Comparison of ENCODE assay signal across 13 cellular contexts in the genomic region with DNA sequence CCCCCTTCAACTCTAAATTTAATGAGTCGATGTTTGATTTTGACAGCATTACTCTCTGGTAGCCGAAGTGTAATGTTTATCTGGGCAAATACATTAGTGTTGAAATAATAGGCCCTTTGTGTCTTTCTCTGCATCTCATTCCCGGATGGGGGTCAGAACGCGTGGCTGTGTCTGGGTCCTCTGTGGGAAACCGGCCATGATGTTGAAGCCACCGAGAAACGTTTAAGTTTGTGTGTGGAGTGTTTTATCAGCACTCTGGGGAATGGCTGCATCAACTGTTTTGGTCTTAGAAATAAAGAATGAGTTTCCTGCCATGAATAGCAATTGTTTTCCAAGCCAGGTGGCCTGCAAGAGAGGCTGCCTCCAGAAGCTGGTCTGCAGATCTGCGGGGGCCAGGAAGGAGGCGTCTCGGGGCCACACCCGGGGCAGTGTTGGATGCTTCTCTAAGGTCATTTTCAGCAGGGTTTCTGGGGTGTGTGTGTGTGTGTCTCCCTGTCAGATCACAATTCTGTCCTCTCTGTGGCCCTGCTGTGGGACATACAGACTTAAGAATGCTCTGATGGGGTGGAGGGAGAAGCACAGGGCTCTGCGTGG.
A peak's percentile ranks its signal among the peaks of the same experiment; 100 is the strongest.
DNase-seq lines count a peak whose midpoint lies in the region.
"Had no signal": no experiment of that assay in that cellular context is flagged by ENCODE, and none has a peak within 500 bp of the region (broad histone marks: within the 10 kb centered on the region; RNA-seq: fewer than 3 reads in every experiment).

No MANE protein-coding gene starts in this region.

- H3K9ac ChIP-seq in skeletal muscle tissue (ENCODE audit: low read depth in 1 of 3, low read length in 3 of 3), result no peak overlapping the region

- H3K4me3 ChIP-seq in skeletal muscle tissue (ENCODE audit: low read length in 3 of 3), result no peak overlapping the region
- H3K4me3 ChIP-seq: PC-9 had no signal

- DNase-seq in NCI-H2107 treated with DMSO at 0.1 percent for 48 hours (lab: John Stamatoyannopoulos, UW; ENCODE audit: unreplicated experiment) (peak; percentile 45), NCI-H2107 (lab: John Stamatoyannopoulos, UW) (no peak), amygdala (lab: John Stamatoyannopoulos, UW) (peak in 31 of 56 donors; percentile 9 to 75 (median 42)), islet precursor cell (peak; percentile 25), cerebellar cortex (ENCODE audit: low spot score) (no peak), NCI-H446 (lab: John Stamatoyannopoulos, UW) (no peak), SK-N-DZ (ENCODE audit: low spot score) (no peak)
- DNase-seq: activated CD8-positive, alpha-beta memory T cell treated with anti-CD3 and anti-CD28 coated beads, Interleukin-2, amount 50 U/mL, for 4 hours; naive B cell; PC-9; stimulated activated CD4-positive, alpha-beta T cell treated with anti-CD3 and anti-CD28 coated beads, Interleukin-2, amount 100 ng/mL, for 48 hours; stimulated activated naive CD8-positive, alpha-beta T cell treated with anti-CD3 and anti-CD28 coated beads, Interleukin-15, amount 100 ng/mL, for 72 hours had no signal

- peaks cover 28 to 35% (median 31%) of the 10 kb centered on the region in 3 donors for H3K4me1 ChIP-seq in skeletal muscle tissue (ENCODE audit: control insufficient read depth in 3 of 3, insufficient read depth in 3 of 3, low read length in 3 of 3)

- H3K27me3 ChIP-seq in skeletal muscle tissue (ENCODE audit: control insufficient read depth in 3 of 3, insufficient read depth in 3 of 3, low read length in 3 of 3), result no peaks in the 10 kb centered on the region

- peak overlapping the region; percentile 23 for H3K27ac ChIP-seq in skeletal muscle tissue (ENCODE audit: low read depth, low read length)
- H3K27ac ChIP-seq: PC-9 had no signal

- no peaks in the 10 kb centered on the region for H3K9me3 ChIP-seq in skeletal muscle tissue (ENCODE audit: control insufficient read depth in 3 of 3, low read length in 3 of 3)

- peaks cover 0 to 2% (median 0%) of the 10 kb centered on the region in 3 donors for H3K36me3 ChIP-seq in skeletal muscle tissue (ENCODE audit: control insufficient read depth in 3 of 3, insufficient read depth in 3 of 3, low read length in 3 of 3)

Comparison
In these comparisons a context has a peak if more than half of its experiments do, and no peak if none do; other contexts are left out.
1. DNase-seq: peak in NCI-H2107 treated with DMSO at 0.1 percent for 48 hours (single experiment), amygdala (31 of 56) and islet precursor cell (single experiment); none in NCI-H2107 (single experiment), cerebellar cortex (single experiment), NCI-H446 (0 of 2) and SK-N-DZ (single experiment).